Comparison of ENCODE assay signal across 20 cellular contexts in genomic region chr13:30359999-30360398, GRCh38. TPM values are rescaled to one million over a fixed set of nuclear protein-coding genes. Genes with fewer than 3 reads are reported as not detected.
DNase-seq lines count a peak whose midpoint lies in the region; ATAC-seq, FAIRE-seq and TF ChIP-seq lines count a peak whose summit lies in the region.
"Had no signal": no experiment of that assay in that cellular context is flagged by ENCODE, and none has a peak within 500 bp of the region (broad histone marks: within the 10 kb centered on the region; RNA-seq: fewer than 3 reads in every experiment).

No MANE protein-coding gene starts in this region.

- no peak overlapping the region for H3K9ac ChIP-seq in subcutaneous abdominal adipose tissue (ENCODE audit: low read length in 5 of 5)

- ATAC-seq in activated naive CD8-positive, alpha-beta T cell treated with anti-CD3 and anti-CD28 coated beads, Interleukin-2, amount 10 ng/mL, durations not matched to agents 7 days and 5 days (ENCODE audit: low read depth) = no peak
- ATAC-seq in activated naive CD8-positive, alpha-beta T cell treated with anti-CD3 and anti-CD28 coated beads, Interleukin-2, amount 50 U/mL, for 24 hours = no peak
- ATAC-seq in HG02938 (IDR thresholded peaks at IDR 0.05; ENCODE audit: unreplicated experiment) = no peak
- no peak for ATAC-seq in HG03460 (IDR thresholded peaks at IDR 0.05; ENCODE audit: unreplicated experiment)
- ATAC-seq: A549, GM23338 had no signal

- no peak for TF ChIP-seq CTCF in bronchial epithelial cell (IDR thresholded peaks at IDR 0.05; ENCODE audit: insufficient read depth, low read length, severe bottlenecking)

- peak overlapping the region; percentile 31 for H3K27ac ChIP-seq in subcutaneous abdominal adipose tissue (ENCODE audit: low read depth, low read length)
- H3K27ac ChIP-seq: 22Rv1, A549 had no signal

- H3K27ac Mint-ChIP-seq in activated naive CD8-positive, alpha-beta T cell treated with anti-CD3 and anti-CD28 coated beads, Interleukin-2, amount 10 ng/mL, durations not matched to agents 7 days and 5 days = peak overlapping the region; percentile 9
- H3K27ac Mint-ChIP-seq in activated naive CD8-positive, alpha-beta T cell treated with anti-CD3 and anti-CD28 coated beads, Interleukin-2, amount 50 U/mL, for 24 hours = no peak overlapping the region
- H3K27ac Mint-ChIP-seq: CD4-positive, alpha-beta T cell; GM23338 had no signal

- FAIRE-seq in bronchial epithelial cell (lab: Jason Lieb, UNC) = peak; percentile 80
- FAIRE-seq: A549, D721Med, H54, HTR-8/SVneo had no signal

- DNase-seq in activated naive CD8-positive, alpha-beta T cell treated with anti-CD3 and anti-CD28 coated beads, Interleukin-2, amount 10 ng/mL, durations not matched to agents 7 days and 5 days = no peak
- DNase-seq in activated naive CD8-positive, alpha-beta T cell treated with anti-CD3 and anti-CD28 coated beads, Interleukin-2, amount 50 U/mL, for 24 hours = no peak
- DNase-seq in bronchial epithelial cell (ENCODE audit: low read depth) = no peak
- no peak for DNase-seq in activated T-cell treated with anti-CD3 and anti-CD28 coated beads, Interleukin-2, amount 50 U/mL, for 1 hour
- DNase-seq: AML-193; C1 segment of cervical spinal cord; Caco-2; CD4-positive, alpha-beta T cell; GF-D8; HCEC 1CT; IMR-90 had no signal

- POLR2A ChIA-PET in activated naive CD8-positive, alpha-beta T cell treated with anti-CD3 and anti-CD28 coated beads, Interleukin-2, amount 10 ng/mL, durations not matched to agents 7 days and 5 days (lab: Charles Lee) = interaction anchor here (1.0 kb wide), 1 partner anchor 35 kb away, joined by 3 read pairs; no protein-coding TSS in a partner anchor

- H3K36me3 ChIP-seq in bronchial epithelial cell (ENCODE audit: control insufficient read depth, insufficient read depth, low read length) (no peaks in the 10 kb centered on the region), subcutaneous abdominal adipose tissue (ENCODE audit: control insufficient read depth in 5 of 5, insufficient read depth in 5 of 5, low read length in 5 of 5) (no peaks in the 10 kb centered on the region)

- H3K27me3 ChIP-seq in bronchial epithelial cell (ENCODE audit: control insufficient read depth, insufficient read depth, low read length) = no peaks in the 10 kb centered on the region
- H3K27me3 ChIP-seq in subcutaneous abdominal adipose tissue (ENCODE audit: control insufficient read depth in 5 of 5, insufficient read depth in 4 of 5, low read length in 5 of 5) = no peaks in the 10 kb centered on the region

- H3K4me3 Mint-ChIP-seq in activated naive CD8-positive, alpha-beta T cell treated with anti-CD3 and anti-CD28 coated beads, Interleukin-2, amount 10 ng/mL, durations not matched to agents 7 days and 5 days = no peak overlapping the region
- no peak overlapping the region for H3K4me3 Mint-ChIP-seq in activated naive CD8-positive, alpha-beta T cell treated with anti-CD3 and anti-CD28 coated beads, Interleukin-2, amount 50 U/mL, for 24 hours
- H3K4me3 Mint-ChIP-seq: CD4-positive, alpha-beta T cell; GM23338 had no signal

- H3K4me1 Mint-ChIP-seq in activated naive CD8-positive, alpha-beta T cell treated with anti-CD3 and anti-CD28 coated beads, Interleukin-2, amount 10 ng/mL, durations not matched to agents 7 days and 5 days = peaks cover 14% of the 10 kb centered on the region
- H3K4me1 Mint-ChIP-seq in activated naive CD8-positive, alpha-beta T cell treated with anti-CD3 and anti-CD28 coated beads, Interleukin-2, amount 50 U/mL, for 24 hours = peaks cover 13% of the 10 kb centered on the region

- peaks cover 2 to 49% (median 46%) of the 10 kb centered on the region in 5 donors for H3K4me1 ChIP-seq in subcutaneous abdominal adipose tissue (ENCODE audit: control insufficient read depth in 5 of 5, insufficient read depth in 5 of 5, low read length in 5 of 5)

- peaks cover 5% of the 10 kb centered on the region for H3K36me3 Mint-ChIP-seq in activated naive CD8-positive, alpha-beta T cell treated with anti-CD3 and anti-CD28 coated beads, Interleukin-2, amount 10 ng/mL, durations not matched to agents 7 days and 5 days
- no peaks in the 10 kb centered on the region for H3K36me3 Mint-ChIP-seq in activated naive CD8-positive, alpha-beta T cell treated with anti-CD3 and anti-CD28 coated beads, Interleukin-2, amount 50 U/mL, for 24 hours (ENCODE audit: low read depth)

- no peaks in the 10 kb centered on the region for H3K27me3 Mint-ChIP-seq in activated naive CD8-positive, alpha-beta T cell treated with anti-CD3 and anti-CD28 coated beads, Interleukin-2, amount 10 ng/mL, durations not matched to agents 7 days and 5 days
- H3K27me3 Mint-ChIP-seq in activated naive CD8-positive, alpha-beta T cell treated with anti-CD3 and anti-CD28 coated beads, Interleukin-2, amount 50 U/mL, for 24 hours = no peaks in the 10 kb centered on the region
- H3K27me3 Mint-ChIP-seq: CD4-positive, alpha-beta T cell had no signal

- H3K4me3 ChIP-seq in bronchial epithelial cell (ENCODE audit: low read depth, low read length) = no peak overlapping the region
- H3K4me3 ChIP-seq in subcutaneous abdominal adipose tissue (ENCODE audit: low read depth in 1 of 5, low read length in 5 of 5) = no peak overlapping the region
- H3K4me3 ChIP-seq: A549, GM23338 had no signal

- H3K9me3 Mint-ChIP-seq in activated naive CD8-positive, alpha-beta T cell treated with anti-CD3 and anti-CD28 coated beads, Interleukin-2, amount 10 ng/mL, durations not matched to agents 7 days and 5 days = no peaks in the 10 kb centered on the region
- no peaks in the 10 kb centered on the region for H3K9me3 Mint-ChIP-seq in activated naive CD8-positive, alpha-beta T cell treated with anti-CD3 and anti-CD28 coated beads, Interleukin-2, amount 50 U/mL, for 24 hours
- H3K9me3 Mint-ChIP-seq: CD4-positive, alpha-beta T cell; GM23338 had no signal

- no peaks in the 10 kb centered on the region for H3K9me3 ChIP-seq in subcutaneous abdominal adipose tissue (ENCODE audit: control insufficient read depth in 5 of 5, low read length in 5 of 5)
- H3K9me3 ChIP-seq: A549, Caco-2 had no signal

RNA-seq across cellular contexts. Expression of gene KATNAL1, which starts 52.6 kb away (rescaled TPM):
- total RNA-seq in activated naive CD8-positive, alpha-beta T cell treated with anti-CD3 and anti-CD28 coated beads, Interleukin-2, amount 10 ng/mL, durations not matched to agents 7 days and 5 days = 10 to 100 TPM; 19.4 to 20.7 TPM
- 5.5 and 5.6 TPM in 2 replicates for total RNA-seq in bronchial epithelial cell
